In the genomic region with DNA sequence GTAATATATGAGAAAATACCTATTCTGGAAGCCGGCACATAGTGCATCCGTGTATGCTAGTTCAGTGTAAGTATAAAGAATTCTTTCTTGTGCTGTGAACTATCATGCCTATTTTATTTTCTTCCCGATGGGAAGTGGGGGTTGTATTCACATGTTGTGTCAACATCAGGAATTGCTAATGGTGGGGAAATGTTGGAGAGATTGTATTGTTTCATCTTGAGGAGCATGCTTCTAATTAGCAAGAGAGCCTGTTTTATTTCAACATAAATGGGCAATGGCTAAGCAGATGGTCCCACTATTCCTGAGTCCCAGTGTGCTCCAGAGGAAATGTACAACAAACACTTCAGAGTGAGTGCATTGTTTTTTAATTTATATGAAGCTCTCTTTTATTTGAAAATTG, we compare ENCODE assay signal across 19 cellular contexts.
"Had no signal": no experiment of that assay in that cellular context is flagged by ENCODE, and none has a peak within 500 bp of the region (broad histone marks: within the 10 kb centered on the region; RNA-seq: fewer than 3 reads in every experiment).

No MANE protein-coding gene starts in this region.

- H3K27me3 Mint-ChIP-seq: activated CD8-positive, alpha-beta memory T cell treated with anti-CD3 and anti-CD28 coated beads, Interleukin-2, amount 10 ng/mL, durations not matched to agents 7 days and 5 days; activated naive CD8-positive, alpha-beta T cell treated with anti-CD3 and anti-CD28 coated beads for 36 hours; effector memory CD8-positive, alpha-beta T cell; naive B cell; stimulated activated memory B cell treated with anti-CD40 and anti-IgM and Interleukin-4, amounts not matched to agents 10 μg/mL and 1 μg/mL and 100 μg/mL, for 72 hours had no signal

- H3K36me3 ChIP-seq: gastrocnemius medialis, lower lobe of right lung, neutrophil, right atrium auricular region, tibial nerve had no signal

- ATAC-seq: activated CD8-positive, alpha-beta memory T cell treated with anti-CD3 and anti-CD28 coated beads, Interleukin-2, amount 10 ng/mL, durations not matched to agents 7 days and 5 days; activated T-cell treated with anti-CD3 and anti-CD28 coated beads, Interleukin-2, amount 50 U/mL, for 72 hours; effector memory CD8-positive, alpha-beta T cell; gastrocnemius medialis; lower lobe of right lung; stimulated activated memory B cell treated with anti-CD40 and anti-IgM and Interleukin-4, amounts not matched to agents 10 μg/mL and 1 μg/mL and 100 μg/mL, for 72 hours had no signal

- H3K4me3 ChIP-seq: gastrocnemius medialis, lower lobe of right lung, right atrium auricular region, tibial nerve had no signal

- DNase-seq: activated CD4-positive, alpha-beta T cell treated with anti-CD3 and anti-CD28 coated beads for 1 hour; activated CD4-positive, alpha-beta T cell treated with anti-CD3 and anti-CD28 coated beads, Interleukin-2, amount 50 U/mL, for 48 hours; activated CD8-positive, alpha-beta memory T cell treated with anti-CD3 and anti-CD28 coated beads, Interleukin-2, amount 10 ng/mL, durations not matched to agents 7 days and 5 days; activated gamma-delta T cell treated with Interleukin-2 at 50 U/mL for 16 hours; activated naive CD8-positive, alpha-beta T cell treated with anti-CD3 and anti-CD28 coated beads for 36 hours; activated T-cell treated with anti-CD3 and anti-CD28 coated beads, Interleukin-2, amount 50 U/mL, for 72 hours; anterior cingulate cortex; cerebellar nuclear complex; effector memory CD8-positive, alpha-beta T cell; gastrocnemius medialis; kidney glomerular epithelial cell; lower lobe of right lung; naive B cell; small intestine had no signal

- H3K27me3 ChIP-seq: gastrocnemius medialis, neutrophil, right atrium auricular region, tibial nerve had no signal

- H3K27ac ChIP-seq: gastrocnemius medialis, lower lobe of right lung, neutrophil, right atrium auricular region, tibial nerve had no signal

- H3K4me3 Mint-ChIP-seq: activated CD8-positive, alpha-beta memory T cell treated with anti-CD3 and anti-CD28 coated beads, Interleukin-2, amount 10 ng/mL, durations not matched to agents 7 days and 5 days; activated naive CD8-positive, alpha-beta T cell treated with anti-CD3 and anti-CD28 coated beads for 36 hours; activated T-cell treated with anti-CD3 and anti-CD28 coated beads, Interleukin-2, amount 50 U/mL, for 72 hours; dendritic cell treated with granulocyte-macrophage colony-stimulating factor and Interleukin-4, amounts not matched to agents 40 ng/mL and 50 ng/mL, for 4 days; effector memory CD8-positive, alpha-beta T cell; naive B cell; stimulated activated memory B cell treated with anti-CD40 and anti-IgM and Interleukin-4, amounts not matched to agents 10 μg/mL and 1 μg/mL and 100 μg/mL, for 72 hours had no signal

- H3K27ac Mint-ChIP-seq: activated CD8-positive, alpha-beta memory T cell treated with anti-CD3 and anti-CD28 coated beads, Interleukin-2, amount 10 ng/mL, durations not matched to agents 7 days and 5 days; activated naive CD8-positive, alpha-beta T cell treated with anti-CD3 and anti-CD28 coated beads for 36 hours; activated T-cell treated with anti-CD3 and anti-CD28 coated beads, Interleukin-2, amount 50 U/mL, for 72 hours; dendritic cell treated with granulocyte-macrophage colony-stimulating factor and Interleukin-4, amounts not matched to agents 40 ng/mL and 50 ng/mL, for 4 days; effector memory CD8-positive, alpha-beta T cell; naive B cell; stimulated activated memory B cell treated with anti-CD40 and anti-IgM and Interleukin-4, amounts not matched to agents 10 μg/mL and 1 μg/mL and 100 μg/mL, for 72 hours had no signal

- H3K9me3 Mint-ChIP-seq: activated naive CD8-positive, alpha-beta T cell treated with anti-CD3 and anti-CD28 coated beads for 36 hours; activated T-cell treated with anti-CD3 and anti-CD28 coated beads, Interleukin-2, amount 50 U/mL, for 72 hours; dendritic cell treated with granulocyte-macrophage colony-stimulating factor and Interleukin-4, amounts not matched to agents 40 ng/mL and 50 ng/mL, for 4 days; stimulated activated memory B cell treated with anti-CD40 and anti-IgM and Interleukin-4, amounts not matched to agents 10 μg/mL and 1 μg/mL and 100 μg/mL, for 72 hours had no signal

- H3K9me3 ChIP-seq: gastrocnemius medialis, lower lobe of right lung, neutrophil, right atrium auricular region, tibial nerve had no signal

- H3K4me1 ChIP-seq: gastrocnemius medialis, lower lobe of right lung, right atrium auricular region had no signal

- H3K4me1 Mint-ChIP-seq: activated CD8-positive, alpha-beta memory T cell treated with anti-CD3 and anti-CD28 coated beads, Interleukin-2, amount 10 ng/mL, durations not matched to agents 7 days and 5 days; activated naive CD8-positive, alpha-beta T cell treated with anti-CD3 and anti-CD28 coated beads for 36 hours; naive B cell; stimulated activated memory B cell treated with anti-CD40 and anti-IgM and Interleukin-4, amounts not matched to agents 10 μg/mL and 1 μg/mL and 100 μg/mL, for 72 hours had no signal

- H3K36me3 Mint-ChIP-seq: activated CD8-positive, alpha-beta memory T cell treated with anti-CD3 and anti-CD28 coated beads, Interleukin-2, amount 10 ng/mL, durations not matched to agents 7 days and 5 days; activated naive CD8-positive, alpha-beta T cell treated with anti-CD3 and anti-CD28 coated beads for 36 hours; naive B cell; stimulated activated memory B cell treated with anti-CD40 and anti-IgM and Interleukin-4, amounts not matched to agents 10 μg/mL and 1 μg/mL and 100 μg/mL, for 72 hours had no signal
